Comparison of ENCODE assay signal across 25 cellular contexts in the genomic region with DNA sequence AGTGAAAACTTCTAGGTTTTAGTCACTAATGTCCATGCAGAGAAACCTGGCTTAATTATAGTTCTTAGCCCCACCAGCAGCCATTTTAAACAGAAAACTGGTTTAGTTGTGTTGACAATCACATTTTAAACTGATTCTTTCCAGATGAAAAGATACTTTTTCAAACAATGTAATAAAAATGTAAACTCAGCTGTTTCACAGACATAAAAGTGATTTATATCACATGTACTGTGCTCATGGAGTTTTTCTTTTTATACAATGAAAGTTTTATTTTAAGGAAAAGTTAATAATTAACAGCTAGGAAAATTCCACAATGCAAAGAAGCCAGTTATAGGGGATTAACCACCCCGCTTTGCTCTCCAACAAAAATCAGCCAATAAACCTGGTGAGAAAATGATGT.
"Had no signal": no experiment of that assay in that cellular context is flagged by ENCODE, and none has a peak within 500 bp of the region (broad histone marks: within the 10 kb centered on the region; RNA-seq: fewer than 3 reads in every experiment).

No MANE protein-coding gene starts in this region.

- H3K27me3 Mint-ChIP-seq: activated CD4-positive, alpha-beta T cell treated with anti-CD3 and anti-CD28 coated beads, Interleukin-2, amount 10 ng/mL, durations not matched to agents 24 days and 14 days; central memory CD8-positive, alpha-beta T cell had no signal

- H3K4me3 ChIP-seq: colonic mucosa, lung, tibial nerve, uterus had no signal

- H3K27ac Mint-ChIP-seq: activated CD4-positive, alpha-beta T cell treated with anti-CD3 and anti-CD28 coated beads, Interleukin-2, amount 10 ng/mL, durations not matched to agents 24 days and 14 days; nephron progenitor cell had no signal

- H3K9me3 ChIP-seq: colonic mucosa, tibial nerve, uterus had no signal

- H3K36me3 ChIP-seq: colonic mucosa, tibial nerve, uterus had no signal

- DNase-seq: activated CD4-positive, alpha-beta T cell treated with anti-CD3 and anti-CD28 coated beads, Interleukin-2, amount 10 ng/mL, durations not matched to agents 24 days and 14 days; activated CD8-positive, alpha-beta memory T cell treated with anti-CD3 and anti-CD28 coated beads, Interleukin-2, amount 50 U/mL, for 4 hours; activated effector memory CD4-positive, alpha-beta T cell treated with anti-CD3 and anti-CD28 coated beads, Interleukin-2, amount 50 U/mL, for 16 hours; activated naive CD4-positive, alpha-beta T cell treated with anti-CD3 and anti-CD28 coated beads, Interleukin-2, amount 50 U/mL, for 16 hours; activated T-cell treated with anti-CD3 and anti-CD28 coated beads, Interleukin-2, amount 50 U/mL, for 4 hours; aorta; colonic mucosa; erythroblast; foreskin melanocyte; glutamatergic neuron; hypothalamus; islet precursor cell; nephron progenitor cell; nucleus accumbens; posterior cingulate gyrus; retina; stimulated activated CD4-positive, alpha-beta T cell treated with anti-CD3 and anti-CD28 coated beads, Interleukin-12 subunit alpha, Interleukin-12 subunit beta, amount 100 ng/mL, for 4 hours; stimulated activated CD4-positive, alpha-beta T cell treated with anti-CD3 and anti-CD28 coated beads, Interleukin-1b, Interleukin-23, amount 100 ng/mL, for 48 hours; stimulated activated CD8-positive, alpha-beta memory T cell treated with anti-CD3 and anti-CD28 coated beads, Interleukin-4, amount 100 ng/mL, for 48 hours; stimulated activated naive CD4-positive, alpha-beta T cell treated with Interleukin-2 at 50 U/mL for 16 hours; uterus had no signal

- H3K4me1 Mint-ChIP-seq: activated CD4-positive, alpha-beta T cell treated with anti-CD3 and anti-CD28 coated beads, Interleukin-2, amount 10 ng/mL, durations not matched to agents 24 days and 14 days; central memory CD8-positive, alpha-beta T cell had no signal

- H3K4me1 ChIP-seq: colonic mucosa, tibial nerve, uterus had no signal

- ATAC-seq: activated T-cell treated with anti-CD3 and anti-CD28 coated beads, Interleukin-2, amount 50 U/mL, for 4 hours; left lobe of liver had no signal

- H3K4me3 Mint-ChIP-seq: activated CD4-positive, alpha-beta T cell treated with anti-CD3 and anti-CD28 coated beads, Interleukin-2, amount 10 ng/mL, durations not matched to agents 24 days and 14 days; activated T-cell treated with anti-CD3 and anti-CD28 coated beads, Interleukin-2, amount 50 U/mL, for 4 hours; central memory CD8-positive, alpha-beta T cell; nephron progenitor cell had no signal

- H3K9me3 Mint-ChIP-seq: activated CD4-positive, alpha-beta T cell treated with anti-CD3 and anti-CD28 coated beads, Interleukin-2, amount 10 ng/mL, durations not matched to agents 24 days and 14 days; activated T-cell treated with anti-CD3 and anti-CD28 coated beads, Interleukin-2, amount 50 U/mL, for 4 hours; central memory CD8-positive, alpha-beta T cell; nephron progenitor cell had no signal

- H3K27me3 ChIP-seq: colonic mucosa, tibial nerve, uterus had no signal

- H3K27ac ChIP-seq: colonic mucosa, tibial nerve, uterus had no signal
